Comparison of ENCODE assay signal across 1 cellular context in genomic region chr6:29760328-29760727, GRCh38.
A peak's percentile ranks its signal among the peaks of the same experiment; 100 is the strongest.
TF ChIP-seq lines count a peak whose summit lies in the region.

No MANE protein-coding gene starts in this region.

TF ChIP-seq in WTC11, 78 proteins besides CTCF, POLR2A, EP300 and RAD21 (continued from another document):
- peak; percentile 83 for TF ChIP-seq ZNF317 (CRISPR knock-in tag; IDR thresholded peaks at IDR 0.05; ENCODE audit: borderline replicate concordance, low read depth)
